In genomic region chrX:119482041-119482440, GRCh38 we compare ENCODE assay signal across 8 cellular contexts. TPM values are rescaled to one million over a fixed set of nuclear protein-coding genes. Genes with fewer than 3 reads are reported as not detected.
DNase-seq lines count a peak whose midpoint lies in the region; ATAC-seq and TF ChIP-seq lines count a peak whose summit lies in the region.

No MANE protein-coding gene starts in this region.

- peak overlapping the region; percentile 62 for H3K4me3 Mint-ChIP-seq in neural crest cell

- peaks cover 5% of the 10 kb centered on the region for H3K9me3 Mint-ChIP-seq in neural crest cell

- H3K36me3 ChIP-seq in BLaER1 treated with 17β-estradiol and CSF1 and Interleukin-3, amounts not matched to agents 10 nM and 100 nM: no peaks in the 10 kb centered on the region
- H3K36me3 ChIP-seq in H7 (replicated peaks; ENCODE audit: control insufficient read depth, insufficient read depth, low read length): no peaks in the 10 kb centered on the region

- no peaks in the 10 kb centered on the region for H3K27me3 Mint-ChIP-seq in neural crest cell (ENCODE audit: low read depth)

- peaks cover 17 to 33% (median 25%) of the 10 kb centered on the region in 10 experiments for H3K4me1 ChIP-seq in BLaER1 treated with 17β-estradiol and CSF1 and Interleukin-3, amounts not matched to agents 10 nM and 100 nM

- no peak for TF ChIP-seq CTCF in coronary artery (IDR thresholded peaks at IDR 0.05)
- no peak for TF ChIP-seq CTCF in neural crest cell (conservative IDR thresholded peaks at IDR 0.05)

- H3K27ac Mint-ChIP-seq in neural crest cell (ENCODE audit: unreplicated experiment): no peak overlapping the region

- DNase-seq in coronary artery (ENCODE audit: low spot score) (no peak), neural crest cell (ENCODE audit: low read depth, low spot score) (no peak), H7 (no peak), NCI-H2227 treated with DMSO at 0.1 percent for 48 hours (lab: John Stamatoyannopoulos, UW) (no peak), NCI-H2029 treated with DMSO at 0.1 percent for 48 hours (lab: John Stamatoyannopoulos, UW) (no peak), SW 1271 (lab: John Stamatoyannopoulos, UW) (no peak)

- no peaks in the 10 kb centered on the region for H4K20me1 ChIP-seq in BLaER1 treated with 17β-estradiol and CSF1 and Interleukin-3, amounts not matched to agents 10 nM and 100 nM

- H3K36me3 Mint-ChIP-seq in neural crest cell (ENCODE audit: low read depth): no peaks in the 10 kb centered on the region

- H3K4me3 ChIP-seq in BLaER1 treated with 17β-estradiol and CSF1 and Interleukin-3, amounts not matched to agents 10 nM and 100 nM: peak overlapping the region in 9 of 10 experiments; percentile 16 to 61 (median 43); a peak in 13 of 20 replicates
- peak overlapping the region; percentile 67 for H3K4me3 ChIP-seq in coronary artery
- no peak overlapping the region; the same call in 1 of the 2 replicates for H3K4me3 ChIP-seq in H7 (ENCODE audit: insufficient read depth, low read depth, low read length)

- H3K9ac ChIP-seq in BLaER1 treated with 17β-estradiol and CSF1 and Interleukin-3, amounts not matched to agents 10 nM and 100 nM: peak overlapping the region; percentile 56 to 74 (median 67); a peak in 21 of 22 replicates

- no peaks in the 10 kb centered on the region for H3K9me3 ChIP-seq in BLaER1 treated with 17β-estradiol and CSF1 and Interleukin-3, amounts not matched to agents 10 nM and 100 nM (replicated peaks in 1 of 11)

- H3K4me2 ChIP-seq in BLaER1 treated with 17β-estradiol and CSF1 and Interleukin-3, amounts not matched to agents 10 nM and 100 nM: peak overlapping the region; percentile 40 to 73 (median 66)

- H3K27me3 ChIP-seq in BLaER1 treated with 17β-estradiol and CSF1 and Interleukin-3, amounts not matched to agents 10 nM and 100 nM: no peaks in the 10 kb centered on the region
- peaks cover 4% of the 10 kb centered on the region for H3K27me3 ChIP-seq in H7 (ENCODE audit: control insufficient read depth, insufficient read depth, low read length)

- no peaks in the 10 kb centered on the region for H3K4me1 Mint-ChIP-seq in neural crest cell

- ATAC-seq in HG02973 (IDR thresholded peaks at IDR 0.05; ENCODE audit: unreplicated experiment): peak; percentile 11

- H3K27ac ChIP-seq in BLaER1 treated with 17β-estradiol and CSF1 and Interleukin-3, amounts not matched to agents 10 nM and 100 nM: peak overlapping the region in 10 of 11 experiments; percentile 36 to 70 (median 64); a peak in 19 of 22 replicates
- H3K27ac ChIP-seq in coronary artery: peak overlapping the region in 1 of 2 donors; percentile 65

RNA-seq across cellular contexts. Expression of gene SLC25A5, which starts 13.8 kb away (rescaled TPM):
- total RNA-seq in neural crest cell: 403 and 406 TPM in 2 replicates
- total RNA-seq in H7 (2014; rRNA removed; shearing (Covaris generic)): 383 and 395 TPM in 2 replicates
